Comparison of ENCODE assay signal across 23 cellular contexts in genomic region chr19:1991018-1991390, GRCh38.
"Had no signal": no experiment of that assay in that cellular context is flagged by ENCODE, and none has a peak within 500 bp of the region (broad histone marks: within the 10 kb centered on the region; RNA-seq: fewer than 3 reads in every experiment).

No MANE protein-coding gene starts in this region.

- H3K27ac Mint-ChIP-seq: activated CD8-positive, alpha-beta T cell treated with anti-CD3 and anti-CD28 coated beads, Interleukin-2, amount 10 ng/mL, durations not matched to agents 7 days and 5 days; activated naive CD4-positive, alpha-beta T cell treated with anti-CD3 and anti-CD28 coated beads, Interleukin-2, amount 50 U/mL, for 24 hours; activated naive CD8-positive, alpha-beta T cell treated with anti-CD3 and anti-CD28 coated beads, Interleukin-2, amount 50 U/mL, for 24 hours; activated T-helper 17 cell treated with anti-CD3 and anti-CD28 coated beads, Interleukin-2, amount 50 U/mL, for 72 hours; T-cell; WTC11 had no signal

- H3K4me3 ChIP-seq: ascending aorta, body of pancreas had no signal

- ATAC-seq: activated CD8-positive, alpha-beta T cell treated with anti-CD3 and anti-CD28 coated beads, Interleukin-2, amount 10 ng/mL, durations not matched to agents 7 days and 5 days; activated naive CD8-positive, alpha-beta T cell treated with anti-CD3 and anti-CD28 coated beads, Interleukin-2, amount 50 U/mL, for 24 hours; activated T-cell treated with anti-CD3 and anti-CD28 coated beads, Interleukin-2, amount 50 U/mL, for 4 hours; activated T-helper 17 cell treated with anti-CD3 and anti-CD28 coated beads, Interleukin-2, amount 50 U/mL, for 72 hours; body of pancreas; T-cell; WTC11 had no signal

- H3K4me1 ChIP-seq: ascending aorta, body of pancreas had no signal

- DNase-seq: activated CD4-positive, alpha-beta T cell treated with anti-CD3 and anti-CD28 coated beads for 48 hours; activated CD4-positive, alpha-beta T cell treated with anti-CD3 and anti-CD28 coated beads, Interleukin-2, amount 50 U/mL, for 4 hours; activated CD4-positive, CD25-positive, alpha-beta regulatory T cell treated with anti-CD3 and anti-CD28 coated beads, Interleukin-2, amount 50 U/mL, for 72 hours; activated CD8-positive, alpha-beta memory T cell treated with anti-CD3 and anti-CD28 coated beads, Interleukin-2, amount 50 U/mL, for 48 hours; activated CD8-positive, alpha-beta T cell treated with anti-CD3 and anti-CD28 coated beads, Interleukin-2, amount 10 ng/mL, durations not matched to agents 7 days and 5 days; activated naive CD8-positive, alpha-beta T cell treated with anti-CD3 and anti-CD28 coated beads, Interleukin-2, amount 50 U/mL, for 24 hours; activated T-cell treated with anti-CD3 and anti-CD28 coated beads, Interleukin-2, amount 50 U/mL, for 4 hours; amniotic stem cell; body of pancreas; NCI-H1105 treated with DMSO at 0.1 percent for 48 hours; NCI-H1436 treated with DMSO at 0.1 percent for 48 hours; NCI-H187; NCI-H2081; NCI-H446; NCI-H524; SHP77 treated with DMSO at 0.1 percent for 48 hours; T-cell had no signal

- H3K9me3 ChIP-seq: ascending aorta, body of pancreas had no signal

- H3K27me3 ChIP-seq: ascending aorta, body of pancreas had no signal

- FAIRE-seq: RCC 7860 had no signal

- H3K36me3 Mint-ChIP-seq: activated naive CD4-positive, alpha-beta T cell treated with anti-CD3 and anti-CD28 coated beads, Interleukin-2, amount 50 U/mL, for 24 hours had no signal

- H3K4me3 Mint-ChIP-seq: activated CD8-positive, alpha-beta T cell treated with anti-CD3 and anti-CD28 coated beads, Interleukin-2, amount 10 ng/mL, durations not matched to agents 7 days and 5 days; activated naive CD4-positive, alpha-beta T cell treated with anti-CD3 and anti-CD28 coated beads, Interleukin-2, amount 50 U/mL, for 24 hours; activated naive CD8-positive, alpha-beta T cell treated with anti-CD3 and anti-CD28 coated beads, Interleukin-2, amount 50 U/mL, for 24 hours; activated T-cell treated with anti-CD3 and anti-CD28 coated beads, Interleukin-2, amount 50 U/mL, for 4 hours; activated T-helper 17 cell treated with anti-CD3 and anti-CD28 coated beads, Interleukin-2, amount 50 U/mL, for 72 hours; central memory CD8-positive, alpha-beta T cell; T-cell; WTC11 had no signal

- H3K27me3 Mint-ChIP-seq: activated naive CD4-positive, alpha-beta T cell treated with anti-CD3 and anti-CD28 coated beads, Interleukin-2, amount 50 U/mL, for 24 hours; activated naive CD8-positive, alpha-beta T cell treated with anti-CD3 and anti-CD28 coated beads, Interleukin-2, amount 50 U/mL, for 24 hours; activated T-helper 17 cell treated with anti-CD3 and anti-CD28 coated beads, Interleukin-2, amount 50 U/mL, for 72 hours; central memory CD8-positive, alpha-beta T cell; T-cell had no signal

- H3K4me1 Mint-ChIP-seq: activated naive CD4-positive, alpha-beta T cell treated with anti-CD3 and anti-CD28 coated beads, Interleukin-2, amount 50 U/mL, for 24 hours; activated naive CD8-positive, alpha-beta T cell treated with anti-CD3 and anti-CD28 coated beads, Interleukin-2, amount 50 U/mL, for 24 hours; activated T-helper 17 cell treated with anti-CD3 and anti-CD28 coated beads, Interleukin-2, amount 50 U/mL, for 72 hours; central memory CD8-positive, alpha-beta T cell; T-cell had no signal

- H3K9me3 Mint-ChIP-seq: activated naive CD4-positive, alpha-beta T cell treated with anti-CD3 and anti-CD28 coated beads, Interleukin-2, amount 50 U/mL, for 24 hours; activated naive CD8-positive, alpha-beta T cell treated with anti-CD3 and anti-CD28 coated beads, Interleukin-2, amount 50 U/mL, for 24 hours; activated T-cell treated with anti-CD3 and anti-CD28 coated beads, Interleukin-2, amount 50 U/mL, for 4 hours; activated T-helper 17 cell treated with anti-CD3 and anti-CD28 coated beads, Interleukin-2, amount 50 U/mL, for 72 hours; central memory CD8-positive, alpha-beta T cell; T-cell had no signal

- H3K27ac ChIP-seq: ascending aorta, body of pancreas had no signal
